1 cellular context compared by ENCODE assay signal in the genomic region with DNA sequence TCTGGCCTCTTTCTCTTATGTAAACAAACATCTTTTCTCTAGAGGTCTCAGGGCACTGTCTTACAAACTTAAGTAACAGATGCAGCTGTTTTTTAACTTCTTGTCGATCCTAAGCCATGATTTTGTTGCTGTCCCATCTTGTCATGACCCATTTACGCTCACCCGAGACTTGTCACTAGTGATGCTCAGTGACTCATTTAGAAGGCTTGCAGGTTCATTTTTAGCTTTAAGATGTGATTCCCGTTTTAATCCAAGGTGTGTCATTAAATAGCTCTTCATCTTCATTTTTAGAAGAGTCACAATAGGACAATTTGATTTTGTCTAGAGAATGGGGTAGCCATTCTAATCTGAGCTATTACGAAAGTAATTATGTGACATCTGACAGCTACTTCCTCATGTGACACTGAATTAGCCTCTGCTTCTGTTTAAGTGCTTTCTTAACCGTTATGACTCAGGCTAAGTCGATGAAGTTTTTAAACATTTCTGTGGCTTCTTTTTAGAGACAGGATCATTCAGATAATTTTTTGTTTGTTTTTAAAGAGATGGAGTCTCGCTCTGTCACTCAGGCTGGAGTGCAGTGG.
TF ChIP-seq lines count a peak whose summit lies in the region.

No MANE protein-coding gene starts in this region.

TF ChIP-seq in K562, 482 proteins besides CTCF, POLR2A, EP300 and RAD21 (continues in another document):
- peak; percentile 72; the same call in 1 of the 2 replicates for TF ChIP-seq CEBPB (tag; IDR thresholded peaks at IDR 0.05)
- TF ChIP-seq CTBP1 (IDR thresholded peaks at IDR 0.05; ENCODE audit: borderline replicate concordance), result 0 out of 2 replicates have a peak, but pooled peaks have one; percentile 16
- TF ChIP-seq FOXJ2 (tag; IDR thresholded peaks at IDR 0.05), result no peak
- 0 out of 4 replicates have a peak, but pooled peaks of 1 of the 2 experiments have one; percentile 11 for TF ChIP-seq KDM1A (IDR thresholded peaks at IDR 0.05)
- TF ChIP-seq LCOR (CRISPR knock-in tag; IDR thresholded peaks at IDR 0.05), result peak; percentile 63; the same call in 1 of the 2 replicates
- TF ChIP-seq, protein P1, sequence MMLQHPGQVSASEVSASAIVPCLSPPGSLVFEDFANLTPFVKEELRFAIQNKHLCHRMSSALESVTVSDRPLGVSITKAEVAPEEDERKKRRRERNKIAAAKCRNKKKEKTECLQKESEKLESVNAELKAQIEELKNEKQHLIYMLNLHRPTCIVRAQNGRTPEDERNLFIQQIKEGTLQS (IDR thresholded peaks at IDR 0.05), result peak; percentile 63
- TF ChIP-seq, protein P1 (CRISPR knock-in tag; conservative IDR thresholded peaks at IDR 0.05), result no peak
- peak; percentile 95 for TF ChIP-seq FOXM1 (IDR thresholded peaks at IDR 0.05; ENCODE audit: low read depth)
- TF ChIP-seq FOXM1 (CRISPR knock-in tag; IDR thresholded peaks at IDR 0.05; ENCODE audit: low read depth), result no peak
- TF ChIP-seq, protein P2, sequence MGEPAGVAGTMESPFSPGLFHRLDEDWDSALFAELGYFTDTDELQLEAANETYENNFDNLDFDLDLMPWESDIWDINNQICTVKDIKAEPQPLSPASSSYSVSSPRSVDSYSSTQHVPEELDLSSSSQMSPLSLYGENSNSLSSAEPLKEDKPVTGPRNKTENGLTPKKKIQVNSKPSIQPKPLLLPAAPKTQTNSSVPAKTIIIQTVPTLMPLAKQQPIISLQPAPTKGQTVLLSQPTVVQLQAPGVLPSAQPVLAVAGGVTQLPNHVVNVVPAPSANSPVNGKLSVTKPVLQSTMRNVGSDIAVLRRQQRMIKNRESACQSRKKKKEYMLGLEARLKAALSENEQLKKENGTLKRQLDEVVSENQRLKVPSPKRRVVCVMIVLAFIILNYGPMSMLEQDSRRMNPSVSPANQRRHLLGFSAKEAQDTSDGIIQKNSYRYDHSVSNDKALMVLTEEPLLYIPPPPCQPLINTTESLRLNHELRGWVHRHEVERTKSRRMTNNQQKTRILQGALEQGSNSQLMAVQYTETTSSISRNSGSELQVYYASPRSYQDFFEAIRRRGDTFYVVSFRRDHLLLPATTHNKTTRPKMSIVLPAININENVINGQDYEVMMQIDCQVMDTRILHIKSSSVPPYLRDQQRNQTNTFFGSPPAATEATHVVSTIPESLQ (CRISPR knock-in tag; IDR thresholded peaks at IDR 0.05), result no peak
- peak; percentile 62 for TF ChIP-seq NFE2 (IDR thresholded peaks at IDR 0.05; ENCODE audit: low read depth)
- peak; percentile 56; the same call in 1 of the 2 replicates for TF ChIP-seq ARID1B (IDR thresholded peaks at IDR 0.05)
- TF ChIP-seq MAFF (IDR thresholded peaks at IDR 0.05; ENCODE audit: low read length), result peak; percentile 8; the same call in 1 of the 2 replicates
- TF ChIP-seq TCF3 (CRISPR knock-in tag; IDR thresholded peaks at IDR 0.05), result peak; percentile 50; the same call in 1 of the 2 replicates
- 0 out of 4 replicates have a peak, but pooled peaks of 1 of the 2 experiments have one; percentile 21 for TF ChIP-seq NRF1 (conservative IDR thresholded peaks at IDR 0.05 in 1 of 2, IDR thresholded peaks at IDR 0.05 in 1 of 2)
- peak; percentile 82 for TF ChIP-seq MYBL2 (IDR thresholded peaks at IDR 0.05; ENCODE audit: low read depth)
- no peak for TF ChIP-seq MYBL2 (CRISPR knock-in tag; IDR thresholded peaks at IDR 0.05; ENCODE audit: borderline replicate concordance)
- no peak for TF ChIP-seq CREB1 (IDR thresholded peaks at IDR 0.05)
- TF ChIP-seq CREB1 (CRISPR knock-in tag; IDR thresholded peaks at IDR 0.05), result 0 out of 2 replicates have a peak, but pooled peaks have one; percentile 26
- TF ChIP-seq SMAD3 (CRISPR knock-in tag; conservative IDR thresholded peaks at IDR 0.05), result no peak
- TF ChIP-seq SOX6 (IDR thresholded peaks at IDR 0.05), result peak; percentile 78; the same call in 1 of the 2 replicates
- no peak for TF ChIP-seq ZNF764 (CRISPR knock-in tag; IDR thresholded peaks at IDR 0.05; ENCODE audit: low read depth)
- TF ChIP-seq, protein P3, sequence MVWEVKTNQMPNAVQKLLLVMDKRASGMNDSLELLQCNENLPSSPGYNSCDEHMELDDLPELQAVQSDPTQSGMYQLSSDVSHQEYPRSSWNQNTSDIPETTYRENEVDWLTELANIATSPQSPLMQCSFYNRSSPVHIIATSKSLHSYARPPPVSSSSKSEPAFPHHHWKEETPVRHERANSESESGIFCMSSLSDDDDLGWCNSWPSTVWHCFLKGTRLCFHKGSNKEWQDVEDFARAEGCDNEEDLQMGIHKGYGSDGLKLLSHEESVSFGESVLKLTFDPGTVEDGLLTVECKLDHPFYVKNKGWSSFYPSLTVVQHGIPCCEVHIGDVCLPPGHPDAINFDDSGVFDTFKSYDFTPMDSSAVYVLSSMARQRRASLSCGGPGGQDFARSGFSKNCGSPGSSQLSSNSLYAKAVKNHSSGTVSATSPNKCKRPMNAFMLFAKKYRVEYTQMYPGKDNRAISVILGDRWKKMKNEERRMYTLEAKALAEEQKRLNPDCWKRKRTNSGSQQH (CRISPR knock-in tag; IDR thresholded peaks at IDR 0.05), result 0 out of 2 replicates have a peak, but pooled peaks have one; percentile 22
- TF ChIP-seq BHLHE40 (IDR thresholded peaks at IDR 0.05; ENCODE audit: low read length), result peak; percentile 47; the same call in 1 of the 2 replicates
- TF ChIP-seq, protein P4, sequence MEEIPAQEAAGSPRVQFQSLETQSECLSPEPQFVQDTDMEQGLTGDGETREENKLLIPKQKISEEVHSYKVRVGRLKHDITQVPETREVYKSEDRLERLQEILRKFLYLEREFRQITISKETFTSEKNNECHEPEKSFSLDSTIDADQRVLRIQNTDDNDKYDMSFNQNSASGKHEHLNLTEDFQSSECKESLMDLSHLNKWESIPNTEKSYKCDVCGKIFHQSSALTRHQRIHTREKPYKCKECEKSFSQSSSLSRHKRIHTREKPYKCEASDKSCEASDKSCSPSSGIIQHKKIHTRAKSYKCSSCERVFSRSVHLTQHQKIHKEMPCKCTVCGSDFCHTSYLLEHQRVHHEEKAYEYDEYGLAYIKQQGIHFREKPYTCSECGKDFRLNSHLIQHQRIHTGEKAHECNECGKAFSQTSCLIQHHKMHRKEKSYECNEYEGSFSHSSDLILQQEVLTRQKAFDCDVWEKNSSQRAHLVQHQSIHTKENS (CRISPR knock-in tag; IDR thresholded peaks at IDR 0.05), result no peak
- TF ChIP-seq MEIS2 (IDR thresholded peaks at IDR 0.05; ENCODE audit: partially characterized antibody), result peak; percentile 88
- TF ChIP-seq CEBPG (CRISPR knock-in tag; IDR thresholded peaks at IDR 0.05), result no peak
- peak in 1 of 2 experiments; percentile 66; a peak in 1 of 4 replicates for TF ChIP-seq CEBPG (tag; conservative IDR thresholded peaks at IDR 0.05 in 1 of 2, IDR thresholded peaks at IDR 0.05 in 1 of 2)
- peak; percentile 35; the same call in 1 of the 2 replicates for TF ChIP-seq LEF1 (IDR thresholded peaks at IDR 0.05)
- TF ChIP-seq, protein P5, sequence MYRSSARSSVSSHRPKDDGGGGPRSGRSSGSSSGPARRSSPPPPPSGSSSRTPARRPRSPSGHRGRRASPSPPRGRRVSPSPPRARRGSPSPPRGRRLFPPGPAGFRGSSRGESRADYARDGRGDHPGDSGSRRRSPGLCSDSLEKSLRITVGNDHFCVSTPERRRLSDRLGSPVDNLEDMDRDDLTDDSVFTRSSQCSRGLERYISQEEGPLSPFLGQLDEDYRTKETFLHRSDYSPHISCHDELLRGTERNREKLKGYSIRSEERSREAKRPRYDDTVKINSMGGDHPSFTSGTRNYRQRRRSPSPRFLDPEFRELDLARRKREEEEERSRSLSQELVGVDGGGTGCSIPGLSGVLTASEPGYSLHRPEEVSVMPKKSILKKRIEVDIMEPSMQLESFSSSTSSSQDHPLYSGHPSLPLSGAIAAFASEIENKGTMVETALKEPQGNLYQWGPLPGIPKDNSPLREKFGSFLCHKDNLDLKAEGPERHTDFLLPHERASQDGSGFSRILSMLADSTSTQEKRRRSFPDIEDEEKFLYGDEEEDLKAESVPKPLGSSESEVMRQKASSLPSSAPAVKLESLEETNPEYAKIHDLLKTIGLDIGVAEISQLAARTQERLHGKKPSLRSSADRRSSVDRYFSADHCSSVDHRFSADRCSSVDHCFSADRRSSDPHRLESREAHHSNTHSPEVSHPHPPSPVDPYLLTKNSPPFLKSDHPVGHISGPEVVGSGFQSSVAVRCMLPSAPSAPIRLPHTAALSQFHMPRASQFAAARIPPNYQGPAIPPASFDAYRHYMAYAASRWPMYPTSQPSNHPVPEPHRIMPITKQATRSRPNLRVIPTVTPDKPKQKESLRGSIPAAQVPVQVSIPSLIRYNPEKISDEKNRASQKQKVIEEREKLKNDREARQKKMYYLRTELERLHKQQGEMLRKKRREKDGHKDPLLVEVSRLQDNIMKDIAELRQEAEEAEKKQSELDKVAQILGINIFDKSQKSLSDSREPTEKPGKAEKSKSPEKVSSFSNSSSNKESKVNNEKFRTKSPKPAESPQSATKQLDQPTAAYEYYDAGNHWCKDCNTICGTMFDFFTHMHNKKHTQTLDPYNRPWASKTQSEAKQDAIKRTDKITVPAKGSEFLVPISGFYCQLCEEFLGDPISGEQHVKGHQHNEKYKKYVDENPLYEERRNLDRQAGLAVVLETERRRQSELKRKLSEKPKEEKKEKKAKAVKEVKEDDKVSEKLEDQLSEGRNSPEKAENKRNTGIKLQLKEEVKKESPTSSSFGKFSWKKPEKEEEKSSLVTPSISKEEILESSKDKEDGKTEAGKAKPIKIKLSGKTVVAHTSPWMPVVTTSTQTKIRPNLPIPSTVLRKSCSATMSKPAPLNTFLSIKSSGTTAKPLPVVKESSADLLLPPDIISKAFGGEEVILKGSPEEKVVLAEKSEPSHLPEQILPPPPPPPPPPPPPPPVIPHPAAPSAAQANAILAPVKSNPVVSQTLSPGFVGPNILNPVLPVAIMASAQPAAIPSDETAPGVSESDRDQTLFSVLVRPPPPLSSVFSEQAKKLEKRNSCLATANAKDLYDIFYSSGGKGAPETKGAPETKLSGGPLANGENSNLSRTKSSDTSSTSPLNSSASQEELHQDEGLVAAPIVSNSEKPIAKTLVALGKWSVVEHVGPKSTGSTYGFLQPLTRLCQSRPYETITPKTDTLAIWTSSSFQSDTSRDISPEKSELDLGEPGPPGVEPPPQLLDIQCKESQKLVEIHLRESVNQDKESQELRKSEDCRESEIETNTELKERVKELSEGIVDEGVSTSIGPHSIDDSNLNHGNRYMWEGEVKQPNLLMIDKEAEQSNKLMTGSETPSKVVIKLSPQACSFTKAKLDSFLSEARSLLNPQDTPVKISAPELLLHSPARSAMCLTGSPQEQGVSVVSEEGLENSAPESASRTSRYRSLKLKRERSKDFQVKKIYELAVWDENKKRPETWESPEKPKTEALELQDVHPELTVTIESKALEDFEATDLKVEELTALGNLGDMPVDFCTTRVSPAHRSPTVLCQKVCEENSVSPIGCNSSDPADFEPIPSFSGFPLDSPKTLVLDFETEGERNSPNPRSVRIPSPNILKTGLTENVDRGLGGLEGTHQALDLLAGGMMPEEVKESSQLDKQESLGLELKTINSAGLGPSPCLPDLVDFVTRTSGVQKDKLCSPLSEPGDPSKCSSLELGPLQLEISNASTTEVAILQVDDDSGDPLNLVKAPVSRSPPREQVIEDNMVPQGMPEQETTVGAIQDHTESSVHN (IDR thresholded peaks at IDR 0.05; ENCODE audit: borderline replicate concordance in 1 of 2, low read depth in 1 of 2), result 0 out of 4 replicates have a peak, but pooled peaks of 1 of the 2 experiments have one; percentile 56
- TF ChIP-seq ATF1 (CRISPR knock-in tag; IDR thresholded peaks at IDR 0.05), result no peak
- TF ChIP-seq ATF1 (tag; IDR thresholded peaks at IDR 0.05), result peak; percentile 46; the same call in 1 of the 2 replicates
- TF ChIP-seq FOXA3 (CRISPR knock-in tag; conservative IDR thresholded peaks at IDR 0.05 in 1 of 2, IDR thresholded peaks at IDR 0.05 in 1 of 2), result peak in 1 of 2 experiments; percentile 62; a peak in 1 of 4 replicates
- TF ChIP-seq CREM (IDR thresholded peaks at IDR 0.05; ENCODE audit: low read depth), result peak; percentile 32; the same call in 1 of the 2 replicates
- 0 out of 2 replicates have a peak, but pooled peaks have one; percentile 52 for TF ChIP-seq SMARCA4 (IDR thresholded peaks at IDR 0.05)
- TF ChIP-seq KAT8 (IDR thresholded peaks at IDR 0.05; ENCODE audit: low read depth), result no peak
- TF ChIP-seq, protein P6, sequence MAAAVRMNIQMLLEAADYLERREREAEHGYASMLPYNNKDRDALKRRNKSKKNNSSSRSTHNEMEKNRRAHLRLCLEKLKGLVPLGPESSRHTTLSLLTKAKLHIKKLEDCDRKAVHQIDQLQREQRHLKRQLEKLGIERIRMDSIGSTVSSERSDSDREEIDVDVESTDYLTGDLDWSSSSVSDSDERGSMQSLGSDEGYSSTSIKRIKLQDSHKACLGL (CRISPR knock-in tag; IDR thresholded peaks at IDR 0.05; ENCODE audit: borderline replicate concordance, poor library complexity, severe bottlenecking), result no peak
- TF ChIP-seq, protein P7, sequence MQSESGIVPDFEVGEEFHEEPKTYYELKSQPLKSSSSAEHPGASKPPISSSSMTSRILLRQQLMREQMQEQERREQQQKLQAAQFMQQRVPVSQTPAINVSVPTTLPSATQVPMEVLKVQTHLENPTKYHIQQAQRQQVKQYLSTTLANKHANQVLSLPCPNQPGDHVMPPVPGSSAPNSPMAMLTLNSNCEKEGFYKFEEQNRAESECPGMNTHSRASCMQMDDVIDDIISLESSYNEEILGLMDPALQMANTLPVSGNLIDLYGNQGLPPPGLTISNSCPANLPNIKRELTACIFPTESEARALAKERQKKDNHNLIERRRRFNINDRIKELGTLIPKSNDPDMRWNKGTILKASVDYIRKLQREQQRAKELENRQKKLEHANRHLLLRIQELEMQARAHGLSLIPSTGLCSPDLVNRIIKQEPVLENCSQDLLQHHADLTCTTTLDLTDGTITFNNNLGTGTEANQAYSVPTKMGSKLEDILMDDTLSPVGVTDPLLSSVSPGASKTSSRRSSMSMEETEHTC (IDR thresholded peaks at IDR 0.05), result peak; percentile 76
- no peak for TF ChIP-seq MCM7 (IDR thresholded peaks at IDR 0.05)
- TF ChIP-seq CBFA2T3 (IDR thresholded peaks at IDR 0.05), result peak; percentile 15; the same call in 1 of the 2 replicates
- TF ChIP-seq, protein P8, sequence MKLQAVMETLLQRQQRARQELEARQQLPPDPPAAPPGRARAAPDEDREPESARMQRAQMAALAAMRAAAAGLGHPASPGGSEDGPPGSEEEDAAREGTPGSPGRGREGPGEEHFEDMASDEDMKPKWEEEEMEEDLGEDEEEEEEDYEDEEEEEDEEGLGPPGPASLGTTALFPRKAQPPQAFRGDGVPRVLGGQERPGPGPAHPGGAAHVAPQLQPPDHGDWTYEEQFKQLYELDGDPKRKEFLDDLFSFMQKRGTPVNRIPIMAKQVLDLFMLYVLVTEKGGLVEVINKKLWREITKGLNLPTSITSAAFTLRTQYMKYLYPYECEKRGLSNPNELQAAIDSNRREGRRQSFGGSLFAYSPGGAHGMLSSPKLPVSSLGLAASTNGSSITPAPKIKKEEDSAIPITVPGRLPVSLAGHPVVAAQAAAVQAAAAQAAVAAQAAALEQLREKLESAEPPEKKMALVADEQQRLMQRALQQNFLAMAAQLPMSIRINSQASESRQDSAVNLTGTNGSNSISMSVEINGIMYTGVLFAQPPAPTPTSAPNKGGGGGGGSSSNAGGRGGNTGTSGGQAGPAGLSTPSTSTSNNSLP (IDR thresholded peaks at IDR 0.05; ENCODE audit: borderline replicate concordance, low read depth, low read length), result peak; percentile 25; the same call in 1 of the 2 replicates
